ENCODE assay signal across 22 cellular contexts in genomic region chr5:72985719-72986118, GRCh38. TPM values are rescaled to one million over a fixed set of nuclear protein-coding genes. Genes with fewer than 3 reads are reported as not detected.
DNase-seq lines count a peak whose midpoint lies in the region; ATAC-seq and FAIRE-seq lines count a peak whose summit lies in the region.
"Had no signal": no experiment of that assay in that cellular context is flagged by ENCODE, and none has a peak within 500 bp of the region (broad histone marks: within the 10 kb centered on the region; RNA-seq: fewer than 3 reads in every experiment).

No MANE protein-coding gene starts in this region.

- H2AFZ ChIP-seq in mesenchymal stem cell (ENCODE audit: low read depth, low read length), result no peak overlapping the region

- H3K14ac ChIP-seq in mesenchymal stem cell (ENCODE audit: low read length in 2 of 2), result no peak overlapping the region

- no peak overlapping the region for H4K91ac ChIP-seq in mesenchymal stem cell (ENCODE audit: low read length)

- H3K9me3 ChIP-seq in mesenchymal stem cell (ENCODE audit: control insufficient read depth, low read length), result no peaks in the 10 kb centered on the region
- H3K9me3 ChIP-seq: A549; BLaER1 treated with 17β-estradiol and CSF1 and Interleukin-3, amounts not matched to agents 10 nM and 100 nM; Caco-2 had no signal

- H3K27me3 ChIP-seq in mesenchymal stem cell (ENCODE audit: control insufficient read depth in 1 of 2, insufficient read depth in 1 of 2, low read length in 2 of 2), result no peaks in the 10 kb centered on the region
- H3K27me3 ChIP-seq: BLaER1 treated with 17β-estradiol and CSF1 and Interleukin-3, amounts not matched to agents 10 nM and 100 nM had no signal

- no CpG with 5 or more reads among the region's 1 CpG for WGBS in mesenchymal stem cell

- no peak overlapping the region for H3K18ac ChIP-seq in mesenchymal stem cell (ENCODE audit: low read depth in 1 of 2, low read length in 2 of 2)

- H3K27ac ChIP-seq in mesenchymal stem cell (ENCODE audit: low read length, poor library complexity, severe bottlenecking), result no peak overlapping the region
- H3K27ac ChIP-seq: A549; BLaER1 treated with 17β-estradiol and CSF1 and Interleukin-3, amounts not matched to agents 10 nM and 100 nM; C4-2B had no signal

- no peak overlapping the region for H3K4me3 ChIP-seq in mesenchymal stem cell (ENCODE audit: insufficient read depth in 1 of 2, low read depth in 1 of 2, low read length in 2 of 2)
- H3K4me3 ChIP-seq: A549; BLaER1 treated with 17β-estradiol and CSF1 and Interleukin-3, amounts not matched to agents 10 nM and 100 nM had no signal

- H3K36me3 ChIP-seq in mesenchymal stem cell (ENCODE audit: control insufficient read depth in 1 of 2, insufficient read depth in 2 of 2, low read depth in 1 of 2, low read length in 2 of 2), result peaks cover 0 to 14% of the 10 kb centered on the region in 2 experiments

- H2BK12ac ChIP-seq in mesenchymal stem cell (ENCODE audit: low read length in 2 of 2), result no peak overlapping the region

- H2BK15ac ChIP-seq in mesenchymal stem cell (ENCODE audit: low read depth, poor library complexity, severe bottlenecking), result no peak overlapping the region

- H3K79me1 ChIP-seq in mesenchymal stem cell (replicated peaks; ENCODE audit: low read length, poor library complexity, severe bottlenecking), result peaks cover 16% of the 10 kb centered on the region

- no peak overlapping the region for H2BK120ac ChIP-seq in mesenchymal stem cell (ENCODE audit: low read depth, low read length)

- no peak for DNase-seq in frontal cortex (ENCODE audit: low spot score in 2 of 2)
- DNase-seq in mesenchymal stem cell, result no peak
- no peak for DNase-seq in DMS53 (lab: John Stamatoyannopoulos, UW)
- DNase-seq in SHP77 (lab: John Stamatoyannopoulos, UW), result no peak
- DNase-seq: 8988T; AML-193; Caco-2; Calu3; CD4-positive, alpha-beta T cell; CD8-positive, alpha-beta T cell; DMS79; DND-41; EL; GF-D8 had no signal

- no peak overlapping the region for H4K8ac ChIP-seq in mesenchymal stem cell (ENCODE audit: low read length)

- no peak overlapping the region for H3K9ac ChIP-seq in mesenchymal stem cell (ENCODE audit: low read length)
- H3K9ac ChIP-seq: BLaER1 treated with 17β-estradiol and CSF1 and Interleukin-3, amounts not matched to agents 10 nM and 100 nM had no signal

- no peak overlapping the region for H3K4me2 ChIP-seq in mesenchymal stem cell (ENCODE audit: low read length, poor library complexity, severe bottlenecking)
- H3K4me2 ChIP-seq: A549; BLaER1 treated with 17β-estradiol and CSF1 and Interleukin-3, amounts not matched to agents 10 nM and 100 nM had no signal

- H2AK5ac ChIP-seq in mesenchymal stem cell (ENCODE audit: low read length, severe bottlenecking), result no peak overlapping the region

- no peak for ATAC-seq in HG03280 (IDR thresholded peaks at IDR 0.05; ENCODE audit: unreplicated experiment)
- ATAC-seq: A549; CD8-positive, alpha-beta T cell had no signal

- peak overlapping the region; percentile 31 for H2BK5ac ChIP-seq in mesenchymal stem cell (ENCODE audit: low read depth, low read length, poor library complexity, severe bottlenecking)

- no peak overlapping the region for H3K4ac ChIP-seq in mesenchymal stem cell (ENCODE audit: low read depth in 1 of 2, low read length in 2 of 2)

- H3K23ac ChIP-seq in mesenchymal stem cell (ENCODE audit: low read length in 2 of 2), result no peak overlapping the region

- FAIRE-seq in G401.6 (lab: Jason Lieb, UNC) (peak; percentile 3), frontal cortex (lab: Jason Lieb, UNC) (peak; percentile 44)
- FAIRE-seq: A549, D721Med, GM12891, GM19239 had no signal

- H3K4me1 ChIP-seq in mesenchymal stem cell (ENCODE audit: control insufficient read depth, insufficient read depth, low read depth, low read length), result peaks cover 2% of the 10 kb centered on the region
- H3K4me1 ChIP-seq: A549, Caco-2 had no signal

RNA-seq across cellular contexts. Expression of gene FCHO2, which starts 29.9 kb away (rescaled TPM):
- 59.9 TPM for total RNA-seq in frontal cortex
- polyA plus RNA-seq in mesenchymal stem cell (2013, experiment 1 of 2), result 8.1 TPM
- 8.0 TPM for polyA plus RNA-seq in mesenchymal stem cell (2013, experiment 2 of 2)
